8 cellular contexts compared by ENCODE assay signal in genomic region chr10:72260588-72261322, GRCh38. TPM values are rescaled to one million over a fixed set of nuclear protein-coding genes. Genes with fewer than 3 reads are reported as not detected.
DNase-seq lines count a peak whose midpoint lies in the region; ATAC-seq and TF ChIP-seq lines count a peak whose summit lies in the region.

No MANE protein-coding gene starts in this region.

- peak; percentile 66 for ATAC-seq in HG03045 (IDR thresholded peaks at IDR 0.05; ENCODE audit: unreplicated experiment)
- ATAC-seq in right lobe of liver, result peak; percentile 87 to 93 (median 90)

- peak; percentile 96 for DNase-seq in NK-92 treated with Interleukin-12 subunit alpha and Interleukin-12 subunit beta, amount 100 ng/mL, for 24 hours (lab: John Stamatoyannopoulos, UW)
- DNase-seq in NK-92 (lab: John Stamatoyannopoulos, UW; ENCODE audit: unreplicated experiment) (no peak), NCI-H2227 treated with DMSO at 0.1 percent for 48 hours (lab: John Stamatoyannopoulos, UW) (peak; percentile 36), dermis blood vessel endothelial cell (peak; percentile 39), right lobe of liver (peak; percentile 87 to 94 (median 94))
- DNase-seq in activated CD4-positive, alpha-beta T cell treated with anti-CD3 and anti-CD28 coated beads, Interleukin-2, amount 50 U/mL, for 1 hour, result peak; percentile 70
- peak; percentile 84 to 91 for DNase-seq in stimulated activated CD4-positive, alpha-beta T cell treated with anti-CD3 and anti-CD28 coated beads, Interleukin-4, amount 100 ng/mL, for 48 hours (ENCODE audit: low read depth in 2 of 2)

- H3K4me1 ChIP-seq in right lobe of liver, result peaks cover 0 to 54% (median 9%) of the 10 kb centered on the region in 4 donors

- peak overlapping the region; percentile 18 to 57 (median 44) for H3K4me3 ChIP-seq in right lobe of liver

- TF ChIP-seq CTCF in right lobe of liver (IDR thresholded peaks at IDR 0.05), result no peak

- intact Hi-C loops in right lobe of liver (cut with DNase I), result no loop called here

- peak; percentile 37 for TF ChIP-seq POLR2A in right lobe of liver (IDR thresholded peaks at IDR 0.05)

- H3K36me3 ChIP-seq in right lobe of liver, result no peaks in the 10 kb centered on the region

- no peaks in the 10 kb centered on the region for H3K27me3 ChIP-seq in right lobe of liver

- peak overlapping the region; percentile 85 to 97 (median 92) for H3K27ac ChIP-seq in right lobe of liver

- H3K9me3 ChIP-seq in right lobe of liver, result no peaks in the 10 kb centered on the region

- 0% methylated on average over 30 of the region's 38 CpGs for WGBS in right lobe of liver (ENCODE audit: insufficient coverage, low coverage, low lambda C conversion rate, missing lambda C conversion rate)

RNA-seq across cellular contexts. Expression of gene DDIT4, which starts 13.0 kb away (rescaled TPM):
- total RNA-seq in dermis blood vessel endothelial cell (146 and 173 TPM in 2 replicates), right lobe of liver (100 to 1,000 TPM in 4 of 6 experiments, 10 to 100 TPM in 2; 51.7 to 180 (median 143) TPM)

RNA-seq across cellular contexts. Expression of gene ASCC1, which starts 44.7 kb away (rescaled TPM):
- 33.5 and 38.3 TPM in 2 replicates for total RNA-seq in dermis blood vessel endothelial cell
- 10 to 100 TPM; 12.0 to 26.5 (median 14.5) TPM for total RNA-seq in right lobe of liver

RNA-seq across cellular contexts. Expression of gene ANAPC16, which starts 44.9 kb away (rescaled TPM):
- total RNA-seq in dermis blood vessel endothelial cell (51.5 and 54.5 TPM in 2 replicates), right lobe of liver (10 to 100 TPM; 38.6 to 79.2 (median 51.3) TPM)
